1 cellular context compared by ENCODE assay signal in the genomic region with DNA sequence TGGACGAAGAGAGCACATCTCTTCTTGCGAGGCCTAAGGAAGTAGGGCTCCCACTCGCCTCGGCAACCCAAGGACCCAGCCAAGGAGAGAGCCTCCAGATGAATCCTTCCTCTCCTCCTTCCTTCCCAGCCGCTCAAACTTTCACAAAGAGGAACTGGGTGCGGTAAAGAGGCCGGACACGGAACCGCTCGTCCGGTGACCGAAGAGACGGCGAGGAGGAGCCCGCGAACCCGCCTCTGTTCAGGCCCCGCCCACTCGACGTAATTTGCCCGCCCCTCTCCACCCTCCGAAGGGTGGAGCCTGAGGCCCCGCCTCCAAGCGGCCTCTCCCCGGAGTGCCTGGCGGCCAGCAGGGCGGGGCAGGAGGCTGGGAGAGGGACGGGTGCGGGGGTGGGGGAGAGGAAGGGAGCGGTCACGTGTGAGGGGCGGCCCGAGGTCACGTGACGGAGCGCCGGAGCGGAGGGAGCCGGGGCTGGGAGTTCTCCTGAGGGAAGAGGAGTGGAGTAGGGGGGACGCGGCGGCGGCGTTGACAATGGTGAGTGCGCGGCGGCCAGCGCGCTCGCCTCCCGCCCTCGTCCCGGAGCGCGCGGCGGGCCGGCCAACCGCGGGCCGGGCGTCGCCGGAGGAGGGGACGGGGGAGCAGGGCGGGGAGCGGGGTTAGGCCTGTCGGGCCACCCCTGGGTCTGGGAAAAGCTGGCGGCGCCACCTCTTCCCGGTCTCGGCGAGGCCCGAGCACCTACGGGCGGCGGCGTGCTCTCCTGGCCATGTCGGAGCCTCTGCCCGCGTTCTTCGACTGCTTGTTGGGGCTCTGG.
TF ChIP-seq lines count a peak whose summit lies in the region.

A gene (plus strand): TSS at position 432 of the 811 bp plus-strand sequence. CDS start 100 bp downstream, at position 532.

TF ChIP-seq in HepG2, 621 proteins besides CTCF, POLR2A, EP300 and RAD21 (continued from another document and continues in another):
- TF ChIP-seq, protein P1, sequence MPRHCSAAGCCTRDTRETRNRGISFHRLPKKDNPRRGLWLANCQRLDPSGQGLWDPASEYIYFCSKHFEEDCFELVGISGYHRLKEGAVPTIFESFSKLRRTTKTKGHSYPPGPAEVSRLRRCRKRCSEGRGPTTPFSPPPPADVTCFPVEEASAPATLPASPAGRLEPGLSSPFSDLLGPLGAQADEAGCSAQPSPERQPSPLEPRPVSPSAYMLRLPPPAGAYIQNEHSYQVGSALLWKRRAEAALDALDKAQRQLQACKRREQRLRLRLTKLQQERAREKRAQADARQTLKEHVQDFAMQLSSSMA (CRISPR knock-in tag; IDR thresholded peaks at IDR 0.05) = peak; percentile 53; the same call in 1 of the 2 replicates
- TF ChIP-seq, protein P2, sequence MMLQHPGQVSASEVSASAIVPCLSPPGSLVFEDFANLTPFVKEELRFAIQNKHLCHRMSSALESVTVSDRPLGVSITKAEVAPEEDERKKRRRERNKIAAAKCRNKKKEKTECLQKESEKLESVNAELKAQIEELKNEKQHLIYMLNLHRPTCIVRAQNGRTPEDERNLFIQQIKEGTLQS (CRISPR knock-in tag; IDR thresholded peaks at IDR 0.05) = no peak
- TF ChIP-seq SOX13 (IDR thresholded peaks at IDR 0.05) (no peak), SOX13 (CRISPR knock-in tag; conservative IDR thresholded peaks at IDR 0.05 in 1 of 2, IDR thresholded peaks at IDR 0.05 in 1 of 2) (peak in 1 of 2 experiments; percentile 36; a peak in 2 of 4 replicates), ZNF703 (CRISPR knock-in tag; IDR thresholded peaks at IDR 0.05; ENCODE audit: borderline replicate concordance) (no peak), ZFP41 (CRISPR knock-in tag; IDR thresholded peaks at IDR 0.05; ENCODE audit: borderline replicate concordance) (0 out of 2 replicates have a peak, but pooled peaks have one; percentile 37), NCOA2 (CRISPR knock-in tag; IDR thresholded peaks at IDR 0.05) (0 out of 2 replicates have a peak, but pooled peaks have one; percentile 16), RBFOX2 (IDR thresholded peaks at IDR 0.05; ENCODE audit: low read depth, low read length) (peak; percentile 82), BORCS8-MEF2B (CRISPR knock-in tag; IDR thresholded peaks at IDR 0.05) (no peak), ZNF614 (CRISPR knock-in tag; IDR thresholded peaks at IDR 0.05; ENCODE audit: borderline replicate concordance) (no peak), U2AF2 (IDR thresholded peaks at IDR 0.05; ENCODE audit: low read depth, low read length) (no peak), ZNF629 (CRISPR knock-in tag; conservative IDR thresholded peaks at IDR 0.05) (no peak), ZNF292 (CRISPR knock-in tag; IDR thresholded peaks at IDR 0.05; ENCODE audit: borderline replicate concordance, low read depth) (no peak), NFKB2 (CRISPR knock-in tag; IDR thresholded peaks at IDR 0.05; ENCODE audit: borderline replicate concordance) (peak; percentile 60), SRSF9 (IDR thresholded peaks at IDR 0.05; ENCODE audit: borderline replicate concordance, insufficient read depth, low read depth, low read length, poor library complexity, severe bottlenecking) (no peak), ZNF326 (CRISPR knock-in tag; IDR thresholded peaks at IDR 0.05; ENCODE audit: borderline replicate concordance) (no peak), GPN1 (CRISPR knock-in tag; IDR thresholded peaks at IDR 0.05; ENCODE audit: borderline replicate concordance) (no peak), PHF21A (CRISPR knock-in tag; IDR thresholded peaks at IDR 0.05) (peak; percentile 55; the same call in 1 of the 2 replicates), FOXO1 (CRISPR knock-in tag; IDR thresholded peaks at IDR 0.05) (no peak), ZNF367 (CRISPR knock-in tag; IDR thresholded peaks at IDR 0.05; ENCODE audit: borderline replicate concordance) (no peak), NBN (conservative IDR thresholded peaks at IDR 0.05) (no peak), ZNF124 (CRISPR knock-in tag; IDR thresholded peaks at IDR 0.05) (peak; percentile 69), SRSF1 (optimal IDR thresholded peaks at IDR 0.05; ENCODE audit: low read depth, low read length) (peak; percentile 31), ZNF24 (IDR thresholded peaks at IDR 0.05) (no peak), TOPORS (CRISPR knock-in tag; IDR thresholded peaks at IDR 0.05) (no peak)
- TF ChIP-seq, protein P3, sequence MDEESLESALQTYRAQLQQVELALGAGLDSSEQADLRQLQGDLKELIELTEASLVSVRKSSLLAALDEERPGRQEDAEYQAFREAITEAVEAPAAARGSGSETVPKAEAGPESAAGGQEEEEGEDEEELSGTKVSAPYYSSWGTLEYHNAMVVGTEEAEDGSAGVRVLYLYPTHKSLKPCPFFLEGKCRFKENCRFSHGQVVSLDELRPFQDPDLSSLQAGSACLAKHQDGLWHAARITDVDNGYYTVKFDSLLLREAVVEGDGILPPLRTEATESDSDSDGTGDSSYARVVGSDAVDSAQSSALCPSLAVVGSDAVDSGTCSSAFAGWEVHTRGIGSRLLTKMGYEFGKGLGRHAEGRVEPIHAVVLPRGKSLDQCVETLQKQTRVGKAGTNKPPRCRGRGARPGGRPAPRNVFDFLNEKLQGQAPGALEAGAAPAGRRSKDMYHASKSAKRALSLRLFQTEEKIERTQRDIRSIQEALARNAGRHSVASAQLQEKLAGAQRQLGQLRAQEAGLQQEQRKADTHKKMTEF (CRISPR knock-in tag; IDR thresholded peaks at IDR 0.05) = peak; percentile 50; the same call in 1 of the 2 replicates
- TF ChIP-seq, protein P4, sequence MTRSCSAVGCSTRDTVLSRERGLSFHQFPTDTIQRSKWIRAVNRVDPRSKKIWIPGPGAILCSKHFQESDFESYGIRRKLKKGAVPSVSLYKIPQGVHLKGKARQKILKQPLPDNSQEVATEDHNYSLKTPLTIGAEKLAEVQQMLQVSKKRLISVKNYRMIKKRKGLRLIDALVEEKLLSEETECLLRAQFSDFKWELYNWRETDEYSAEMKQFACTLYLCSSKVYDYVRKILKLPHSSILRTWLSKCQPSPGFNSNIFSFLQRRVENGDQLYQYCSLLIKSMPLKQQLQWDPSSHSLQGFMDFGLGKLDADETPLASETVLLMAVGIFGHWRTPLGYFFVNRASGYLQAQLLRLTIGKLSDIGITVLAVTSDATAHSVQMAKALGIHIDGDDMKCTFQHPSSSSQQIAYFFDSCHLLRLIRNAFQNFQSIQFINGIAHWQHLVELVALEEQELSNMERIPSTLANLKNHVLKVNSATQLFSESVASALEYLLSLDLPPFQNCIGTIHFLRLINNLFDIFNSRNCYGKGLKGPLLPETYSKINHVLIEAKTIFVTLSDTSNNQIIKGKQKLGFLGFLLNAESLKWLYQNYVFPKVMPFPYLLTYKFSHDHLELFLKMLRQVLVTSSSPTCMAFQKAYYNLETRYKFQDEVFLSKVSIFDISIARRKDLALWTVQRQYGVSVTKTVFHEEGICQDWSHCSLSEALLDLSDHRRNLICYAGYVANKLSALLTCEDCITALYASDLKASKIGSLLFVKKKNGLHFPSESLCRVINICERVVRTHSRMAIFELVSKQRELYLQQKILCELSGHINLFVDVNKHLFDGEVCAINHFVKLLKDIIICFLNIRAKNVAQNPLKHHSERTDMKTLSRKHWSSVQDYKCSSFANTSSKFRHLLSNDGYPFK (CRISPR knock-in tag; IDR thresholded peaks at IDR 0.05; ENCODE audit: borderline replicate concordance) = peak; percentile 76; the same call in 1 of the 2 replicates
- TF ChIP-seq, protein P5, sequence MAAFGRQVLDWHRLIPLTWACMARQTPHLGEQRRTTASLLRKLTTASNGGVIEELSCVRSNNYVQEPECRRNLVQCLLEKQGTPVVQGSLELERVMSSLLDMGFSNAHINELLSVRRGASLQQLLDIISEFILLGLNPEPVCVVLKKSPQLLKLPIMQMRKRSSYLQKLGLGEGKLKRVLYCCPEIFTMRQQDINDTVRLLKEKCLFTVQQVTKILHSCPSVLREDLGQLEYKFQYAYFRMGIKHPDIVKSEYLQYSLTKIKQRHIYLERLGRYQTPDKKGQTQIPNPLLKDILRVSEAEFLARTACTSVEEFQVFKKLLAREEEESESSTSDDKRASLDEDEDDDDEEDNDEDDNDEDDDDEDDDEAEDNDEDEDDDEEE (CRISPR knock-in tag; IDR thresholded peaks at IDR 0.05) = peak; percentile 96
- TF ChIP-seq, protein P6, sequence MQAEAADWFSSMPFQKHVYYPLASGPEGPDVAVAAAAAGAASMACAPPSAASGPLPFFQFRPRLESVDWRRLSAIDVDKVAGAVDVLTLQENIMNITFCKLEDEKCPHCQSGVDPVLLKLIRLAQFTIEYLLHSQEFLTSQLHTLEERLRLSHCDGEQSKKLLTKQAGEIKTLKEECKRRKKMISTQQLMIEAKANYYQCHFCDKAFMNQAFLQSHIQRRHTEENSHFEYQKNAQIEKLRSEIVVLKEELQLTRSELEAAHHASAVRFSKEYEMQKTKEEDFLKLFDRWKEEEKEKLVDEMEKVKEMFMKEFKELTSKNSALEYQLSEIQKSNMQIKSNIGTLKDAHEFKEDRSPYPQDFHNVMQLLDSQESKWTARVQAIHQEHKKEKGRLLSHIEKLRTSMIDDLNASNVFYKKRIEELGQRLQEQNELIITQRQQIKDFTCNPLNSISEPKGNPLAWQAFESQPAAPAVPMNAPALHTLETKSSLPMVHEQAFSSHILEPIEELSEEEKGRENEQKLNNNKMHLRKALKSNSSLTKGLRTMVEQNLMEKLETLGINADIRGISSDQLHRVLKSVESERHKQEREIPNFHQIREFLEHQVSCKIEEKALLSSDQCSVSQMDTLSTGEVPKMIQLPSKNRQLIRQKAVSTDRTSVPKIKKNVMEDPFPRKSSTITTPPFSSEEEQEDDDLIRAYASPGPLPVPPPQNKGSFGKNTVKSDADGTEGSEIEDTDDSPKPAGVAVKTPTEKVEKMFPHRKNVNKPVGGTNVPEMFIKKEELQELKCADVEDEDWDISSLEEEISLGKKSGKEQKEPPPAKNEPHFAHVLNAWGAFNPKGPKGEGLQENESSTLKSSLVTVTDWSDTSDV (CRISPR knock-in tag; IDR thresholded peaks at IDR 0.05) = 0 out of 2 replicates have a peak, but pooled peaks have one; percentile 3
- TF ChIP-seq, protein P7, sequence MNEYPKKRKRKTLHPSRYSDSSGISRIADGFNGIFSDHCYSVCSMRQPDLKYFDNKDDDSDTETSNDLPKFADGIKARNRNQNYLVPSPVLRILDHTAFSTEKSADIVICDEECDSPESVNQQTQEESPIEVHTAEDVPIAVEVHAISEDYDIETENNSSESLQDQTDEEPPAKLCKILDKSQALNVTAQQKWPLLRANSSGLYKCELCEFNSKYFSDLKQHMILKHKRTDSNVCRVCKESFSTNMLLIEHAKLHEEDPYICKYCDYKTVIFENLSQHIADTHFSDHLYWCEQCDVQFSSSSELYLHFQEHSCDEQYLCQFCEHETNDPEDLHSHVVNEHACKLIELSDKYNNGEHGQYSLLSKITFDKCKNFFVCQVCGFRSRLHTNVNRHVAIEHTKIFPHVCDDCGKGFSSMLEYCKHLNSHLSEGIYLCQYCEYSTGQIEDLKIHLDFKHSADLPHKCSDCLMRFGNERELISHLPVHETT (CRISPR knock-in tag; conservative IDR thresholded peaks at IDR 0.05) = no peak
- TF ChIP-seq, protein P8, sequence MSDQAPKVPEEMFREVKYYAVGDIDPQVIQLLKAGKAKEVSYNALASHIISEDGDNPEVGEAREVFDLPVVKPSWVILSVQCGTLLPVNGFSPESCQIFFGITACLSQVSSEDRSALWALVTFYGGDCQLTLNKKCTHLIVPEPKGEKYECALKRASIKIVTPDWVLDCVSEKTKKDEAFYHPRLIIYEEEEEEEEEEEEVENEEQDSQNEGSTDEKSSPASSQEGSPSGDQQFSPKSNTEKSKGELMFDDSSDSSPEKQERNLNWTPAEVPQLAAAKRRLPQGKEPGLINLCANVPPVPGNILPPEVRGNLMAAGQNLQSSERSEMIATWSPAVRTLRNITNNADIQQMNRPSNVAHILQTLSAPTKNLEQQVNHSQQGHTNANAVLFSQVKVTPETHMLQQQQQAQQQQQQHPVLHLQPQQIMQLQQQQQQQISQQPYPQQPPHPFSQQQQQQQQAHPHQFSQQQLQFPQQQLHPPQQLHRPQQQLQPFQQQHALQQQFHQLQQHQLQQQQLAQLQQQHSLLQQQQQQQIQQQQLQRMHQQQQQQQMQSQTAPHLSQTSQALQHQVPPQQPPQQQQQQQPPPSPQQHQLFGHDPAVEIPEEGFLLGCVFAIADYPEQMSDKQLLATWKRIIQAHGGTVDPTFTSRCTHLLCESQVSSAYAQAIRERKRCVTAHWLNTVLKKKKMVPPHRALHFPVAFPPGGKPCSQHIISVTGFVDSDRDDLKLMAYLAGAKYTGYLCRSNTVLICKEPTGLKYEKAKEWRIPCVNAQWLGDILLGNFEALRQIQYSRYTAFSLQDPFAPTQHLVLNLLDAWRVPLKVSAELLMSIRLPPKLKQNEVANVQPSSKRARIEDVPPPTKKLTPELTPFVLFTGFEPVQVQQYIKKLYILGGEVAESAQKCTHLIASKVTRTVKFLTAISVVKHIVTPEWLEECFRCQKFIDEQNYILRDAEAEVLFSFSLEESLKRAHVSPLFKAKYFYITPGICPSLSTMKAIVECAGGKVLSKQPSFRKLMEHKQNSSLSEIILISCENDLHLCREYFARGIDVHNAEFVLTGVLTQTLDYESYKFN (CRISPR knock-in tag; conservative IDR thresholded peaks at IDR 0.05) = peak; percentile 53
- TF ChIP-seq, protein P9, sequence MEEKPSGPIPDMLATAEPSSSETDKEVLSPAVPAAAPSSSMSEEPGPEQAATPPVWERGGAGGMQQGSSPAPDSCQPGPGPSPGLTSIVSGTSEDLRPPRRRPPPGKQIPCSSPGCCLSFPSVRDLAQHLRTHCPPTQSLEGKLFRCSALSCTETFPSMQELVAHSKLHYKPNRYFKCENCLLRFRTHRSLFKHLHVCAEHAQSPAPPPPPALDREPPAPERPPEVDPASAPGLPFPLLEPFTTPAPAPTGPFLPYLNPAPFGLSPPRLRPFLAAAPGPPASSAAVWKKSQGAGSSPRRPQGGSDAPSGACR (CRISPR knock-in tag; IDR thresholded peaks at IDR 0.05) = 0 out of 2 replicates have a peak, but pooled peaks have one; percentile 36
- TF ChIP-seq, protein P10, sequence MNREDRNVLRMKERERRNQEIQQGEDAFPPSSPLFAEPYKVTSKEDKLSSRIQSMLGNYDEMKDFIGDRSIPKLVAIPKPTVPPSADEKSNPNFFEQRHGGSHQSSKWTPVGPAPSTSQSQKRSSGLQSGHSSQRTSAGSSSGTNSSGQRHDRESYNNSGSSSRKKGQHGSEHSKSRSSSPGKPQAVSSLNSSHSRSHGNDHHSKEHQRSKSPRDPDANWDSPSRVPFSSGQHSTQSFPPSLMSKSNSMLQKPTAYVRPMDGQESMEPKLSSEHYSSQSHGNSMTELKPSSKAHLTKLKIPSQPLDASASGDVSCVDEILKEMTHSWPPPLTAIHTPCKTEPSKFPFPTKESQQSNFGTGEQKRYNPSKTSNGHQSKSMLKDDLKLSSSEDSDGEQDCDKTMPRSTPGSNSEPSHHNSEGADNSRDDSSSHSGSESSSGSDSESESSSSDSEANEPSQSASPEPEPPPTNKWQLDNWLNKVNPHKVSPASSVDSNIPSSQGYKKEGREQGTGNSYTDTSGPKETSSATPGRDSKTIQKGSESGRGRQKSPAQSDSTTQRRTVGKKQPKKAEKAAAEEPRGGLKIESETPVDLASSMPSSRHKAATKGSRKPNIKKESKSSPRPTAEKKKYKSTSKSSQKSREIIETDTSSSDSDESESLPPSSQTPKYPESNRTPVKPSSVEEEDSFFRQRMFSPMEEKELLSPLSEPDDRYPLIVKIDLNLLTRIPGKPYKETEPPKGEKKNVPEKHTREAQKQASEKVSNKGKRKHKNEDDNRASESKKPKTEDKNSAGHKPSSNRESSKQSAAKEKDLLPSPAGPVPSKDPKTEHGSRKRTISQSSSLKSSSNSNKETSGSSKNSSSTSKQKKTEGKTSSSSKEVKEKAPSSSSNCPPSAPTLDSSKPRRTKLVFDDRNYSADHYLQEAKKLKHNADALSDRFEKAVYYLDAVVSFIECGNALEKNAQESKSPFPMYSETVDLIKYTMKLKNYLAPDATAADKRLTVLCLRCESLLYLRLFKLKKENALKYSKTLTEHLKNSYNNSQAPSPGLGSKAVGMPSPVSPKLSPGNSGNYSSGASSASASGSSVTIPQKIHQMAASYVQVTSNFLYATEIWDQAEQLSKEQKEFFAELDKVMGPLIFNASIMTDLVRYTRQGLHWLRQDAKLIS (CRISPR knock-in tag; IDR thresholded peaks at IDR 0.05) = no peak
